Comparison of ENCODE assay signal across 26 cellular contexts in the genomic region with DNA sequence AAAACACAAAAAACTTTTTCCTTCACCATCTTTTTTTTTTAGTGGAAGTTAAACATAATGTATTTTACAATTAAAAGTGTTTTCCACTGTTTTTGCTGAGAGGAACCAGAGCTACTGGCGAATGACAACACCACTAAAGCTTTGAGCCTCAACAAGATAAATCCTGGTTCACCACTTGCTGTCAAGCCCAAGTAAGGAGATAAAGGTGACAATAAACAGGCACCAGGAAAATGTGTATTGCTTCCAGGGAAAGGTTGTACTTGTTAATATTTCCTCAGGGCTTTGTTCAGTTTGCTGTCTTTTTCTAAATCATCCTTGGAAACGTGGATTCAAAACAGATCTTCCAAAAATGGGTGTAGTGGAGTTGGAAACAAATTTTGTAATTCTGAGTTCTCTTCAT.
"Had no signal": no experiment of that assay in that cellular context is flagged by ENCODE, and none has a peak within 500 bp of the region (broad histone marks: within the 10 kb centered on the region; RNA-seq: fewer than 3 reads in every experiment).

No MANE protein-coding gene starts in this region.

- H3K27me3 ChIP-seq: colonic mucosa, esophagus squamous epithelium, gastroesophageal sphincter, heart left ventricle, hepatocyte had no signal

- H3K9me3 ChIP-seq: colonic mucosa, gastroesophageal sphincter, heart left ventricle, left ventricle myocardium inferior had no signal

- H3K36me3 ChIP-seq: colonic mucosa, esophagus squamous epithelium, gastroesophageal sphincter, heart left ventricle, left ventricle myocardium inferior had no signal

- DNase-seq: colonic mucosa; cortex of kidney; effector CD8-positive, alpha-beta T cell; effector memory CD8-positive, alpha-beta T cell; endodermal cell; erythroblast; esophagus squamous epithelium; foreskin fibroblast; foreskin melanocyte; heart left ventricle; hypothalamus; immature natural killer cell; islet precursor cell; kidney; kidney glomerular epithelial cell; left colon; left ventricle myocardium inferior; mammary epithelial cell; mesendoderm; midbrain had no signal

- H3K79me2 ChIP-seq: hepatocyte had no signal

- H3K4me1 ChIP-seq: colonic mucosa, esophagus squamous epithelium, gastroesophageal sphincter, heart left ventricle, left ventricle myocardium inferior had no signal

- H2AFZ ChIP-seq: hepatocyte had no signal

- H3K4me3 ChIP-seq: colonic mucosa, esophagus squamous epithelium, gastroesophageal sphincter, heart left ventricle, hepatocyte, left ventricle myocardium inferior, lung had no signal

- H3K4me2 ChIP-seq: hepatocyte had no signal

- ATAC-seq: effector memory CD8-positive, alpha-beta T cell; esophagus mucosa; gastroesophageal sphincter; heart left ventricle; left colon; left lobe of liver had no signal

- H3K27ac ChIP-seq: colonic mucosa, epithelial cell of prostate, esophagus squamous epithelium, gastroesophageal sphincter, hepatocyte, left ventricle myocardium inferior had no signal
